ENCODE assay signal across 17 cellular contexts in genomic region chr2:47568164-47568861, GRCh38. TPM values are rescaled to one million over a fixed set of nuclear protein-coding genes. Genes with fewer than 3 reads are reported as not detected.
DNase-seq lines count a peak whose midpoint lies in the region; ATAC-seq, FAIRE-seq and TF ChIP-seq lines count a peak whose summit lies in the region.
"Had no signal": no experiment of that assay in that cellular context is flagged by ENCODE, and none has a peak within 500 bp of the region (broad histone marks: within the 10 kb centered on the region; RNA-seq: fewer than 3 reads in every experiment).

No MANE protein-coding gene starts in this region.

- H3K4ac ChIP-seq in H1 (replicated peaks; ENCODE audit: insufficient read length, low read depth, low read length) = no peak overlapping the region

- H4K8ac ChIP-seq in H1 (ENCODE audit: extremely low read depth, insufficient read depth, low read length) = no peak overlapping the region

- TF ChIP-seq RAD21 in H1 (IDR thresholded peaks at IDR 0.05 in 1 of 2, conservative IDR thresholded peaks at IDR 0.05 in 1 of 2; ENCODE audit: low read depth in 2 of 2, low read length in 2 of 2) = no peak

- H3K9me3 ChIP-seq in H1 (ENCODE audit: insufficient read depth in 2 of 2, low read depth in 1 of 2, low read length in 1 of 2) (no peaks in the 10 kb centered on the region), suprapubic skin (no peaks in the 10 kb centered on the region)
- H3K9me3 ChIP-seq: esophagus squamous epithelium, vagina had no signal

- no peak overlapping the region for H3K18ac ChIP-seq in H1 (ENCODE audit: extremely low read depth, low read length)

- H3K56ac ChIP-seq in H1 (replicated peaks; ENCODE audit: insufficient read length, low read depth, low read length) = no peak overlapping the region

- H4K20me1 ChIP-seq in H1 (replicated peaks in 1 of 2; ENCODE audit: control insufficient read depth in 1 of 2, insufficient read depth in 2 of 2, low read length in 2 of 2) = peaks cover 5 to 19% of the 10 kb centered on the region in 2 experiments

- peaks cover 12% of the 10 kb centered on the region for H3K4me1 Mint-ChIP-seq in activated T-cell treated with anti-CD3 and anti-CD28 coated beads, Interleukin-2, amount 50 U/mL, for 72 hours (ENCODE audit: low read depth)
- peaks cover 11% of the 10 kb centered on the region for H3K4me1 Mint-ChIP-seq in type B pancreatic cell (ENCODE audit: unreplicated experiment)
- H3K4me1 Mint-ChIP-seq in activated CD8-positive, alpha-beta memory T cell treated with anti-CD3 and anti-CD28 coated beads, Interleukin-2, amount 10 ng/mL, durations not matched to agents 7 days and 5 days = peaks cover 13% of the 10 kb centered on the region

- H3K4me3 ChIP-seq in H1 (ENCODE audit: extremely low read depth in 1 of 4, insufficient read depth in 2 of 4, low read depth in 3 of 4, low read length in 4 of 4) = peak overlapping the region; percentile 57 to 64 (median 61); a peak in 4 of 8 replicates
- H3K4me3 ChIP-seq in suprapubic skin = no peak overlapping the region
- H3K4me3 ChIP-seq: esophagus squamous epithelium, vagina had no signal

- no peak for TF ChIP-seq POLR2A in H1 (IDR thresholded peaks at IDR 0.05; ENCODE audit: control extremely low read depth in 1 of 2, low read depth in 2 of 2, low read length in 2 of 2)
- no peak for TF ChIP-seq POLR2A in suprapubic skin (IDR thresholded peaks at IDR 0.05)

- no peak overlapping the region for H2AFZ ChIP-seq in H1 (ENCODE audit: low read length)

- H4K91ac ChIP-seq in H1 (replicated peaks; ENCODE audit: insufficient read length, low read length) = no peak overlapping the region

- TF ChIP-seq EP300 in H1 (IDR thresholded peaks at IDR 0.05; ENCODE audit: borderline replicate concordance in 1 of 2, low read depth in 2 of 2, low read length in 2 of 2) (no peak), suprapubic skin (IDR thresholded peaks at IDR 0.05) (no peak)

- H3K27me3 ChIP-seq in H1 (replicated peaks in 1 of 4; ENCODE audit: control insufficient read depth in 3 of 4, extremely low read depth in 1 of 4, insufficient read depth in 3 of 4, low read length in 3 of 4) (peaks cover 8 to 37% (median 30%) of the 10 kb centered on the region in 4 experiments), suprapubic skin (peaks cover 80% of the 10 kb centered on the region)

- no peak for FAIRE-seq in H1 (lab: Jason Lieb, UNC)
- FAIRE-seq: G401.6 had no signal

- peak overlapping the region; percentile 78 to 93 for H3K4me3 Mint-ChIP-seq in activated T-cell treated with anti-CD3 and anti-CD28 coated beads, Interleukin-2, amount 50 U/mL, for 72 hours
- H3K4me3 Mint-ChIP-seq in type B pancreatic cell = peak overlapping the region; percentile 86
- no peak overlapping the region for H3K4me3 Mint-ChIP-seq in activated CD8-positive, alpha-beta memory T cell treated with anti-CD3 and anti-CD28 coated beads, Interleukin-2, amount 10 ng/mL, durations not matched to agents 7 days and 5 days

- no peaks in the 10 kb centered on the region for H3K9me3 Mint-ChIP-seq in activated T-cell treated with anti-CD3 and anti-CD28 coated beads, Interleukin-2, amount 50 U/mL, for 72 hours
- H3K9me3 Mint-ChIP-seq in type B pancreatic cell = no peaks in the 10 kb centered on the region
- no peaks in the 10 kb centered on the region for H3K9me3 Mint-ChIP-seq in activated CD8-positive, alpha-beta memory T cell treated with anti-CD3 and anti-CD28 coated beads, Interleukin-2, amount 10 ng/mL, durations not matched to agents 7 days and 5 days (ENCODE audit: low read depth)
- H3K9me3 Mint-ChIP-seq: activated naive CD4-positive, alpha-beta T cell treated with anti-CD3 and anti-CD28 coated beads, Interleukin-2, amount 10 ng/mL, durations not matched to agents 7 days and 5 days had no signal

- peaks cover 62% of the 10 kb centered on the region for H3K27me3 Mint-ChIP-seq in activated T-cell treated with anti-CD3 and anti-CD28 coated beads, Interleukin-2, amount 50 U/mL, for 72 hours (ENCODE audit: low read depth)
- H3K27me3 Mint-ChIP-seq in type B pancreatic cell = peaks cover 82% of the 10 kb centered on the region
- peaks cover 70% of the 10 kb centered on the region for H3K27me3 Mint-ChIP-seq in activated CD8-positive, alpha-beta memory T cell treated with anti-CD3 and anti-CD28 coated beads, Interleukin-2, amount 10 ng/mL, durations not matched to agents 7 days and 5 days

- H2BK5ac ChIP-seq in H1 (ENCODE audit: low read depth, low read length) = no peak overlapping the region

- no peak for ATAC-seq in activated T-cell treated with anti-CD3 and anti-CD28 coated beads, Interleukin-2, amount 50 U/mL, for 72 hours (replicated peaks in 1 of 2)
- no peak for ATAC-seq in activated CD8-positive, alpha-beta memory T cell treated with anti-CD3 and anti-CD28 coated beads, Interleukin-2, amount 10 ng/mL, durations not matched to agents 7 days and 5 days

- H2BK15ac ChIP-seq in H1 (ENCODE audit: low read length) = no peak overlapping the region

- H2BK20ac ChIP-seq in H1 (ENCODE audit: low read length) = no peak overlapping the region

- no peak overlapping the region for H3K27ac ChIP-seq in H1 (ENCODE audit: low read depth, low read length)
- H3K27ac ChIP-seq in suprapubic skin = no peak overlapping the region
- H3K27ac ChIP-seq: esophagus squamous epithelium, vagina had no signal

- no peak for DNase-seq in activated T-cell treated with anti-CD3 and anti-CD28 coated beads, Interleukin-2, amount 50 U/mL, for 72 hours
- no peak for DNase-seq in activated T-cell treated with anti-CD3 and anti-CD28 coated beads, Interleukin-2, amount 50 U/mL, for 48 hours
- DNase-seq in NCI-H524 (lab: John Stamatoyannopoulos, UW) (peak; percentile 88 to 96), H1 (ENCODE audit: low read depth in 1 of 2, low spot score in 2 of 2) (no peak), type B pancreatic cell (ENCODE audit: extremely low spot score, unreplicated experiment) (no peak), NCI-H2081 (lab: John Stamatoyannopoulos, UW) (no peak), suprapubic skin (ENCODE audit: low spot score in 2 of 2) (no peak)
- no peak for DNase-seq in activated CD8-positive, alpha-beta memory T cell treated with anti-CD3 and anti-CD28 coated beads, Interleukin-2, amount 10 ng/mL, durations not matched to agents 7 days and 5 days
- DNase-seq: activated naive CD4-positive, alpha-beta T cell treated with anti-CD3 and anti-CD28 coated beads, Interleukin-2, amount 10 ng/mL, durations not matched to agents 7 days and 5 days; central memory CD4-positive, alpha-beta T cell; esophagus squamous epithelium; NCI-H1436 treated with DMSO at 0.1 percent for 48 hours; T-helper 9 cell had no signal

- H3K9ac ChIP-seq in H1 (replicated peaks in 1 of 4; ENCODE audit: extremely low read depth in 1 of 4, low read depth in 3 of 4, low read length in 3 of 4) = no peak overlapping the region

- H3K14ac ChIP-seq in H1 (ENCODE audit: insufficient read length) = no peak overlapping the region

- peak overlapping the region; percentile 82 to 89 for H3K4me2 ChIP-seq in H1 (ENCODE audit: insufficient read depth in 1 of 2, low read depth in 2 of 2, low read length in 2 of 2)

- 75% methylated on average over 1 of the region's 1 CpG; no CpG with 5 or more reads in 1 of the 2 experiments for WGBS in H1 (ENCODE audit: extremely low coverage in 1 of 2, insufficient coverage in 1 of 2, insufficient read length in 1 of 2, insufficient replicate concordance in 2 of 2, low coverage in 1 of 2, low lambda C conversion rate in 2 of 2, missing lambda C conversion rate in 1 of 2), 2 experiments
- 95% methylated on average over 1 of the region's 1 CpG for WGBS in suprapubic skin

- 0 out of 8 replicates have a peak, but pooled peaks cover 0 to under 1% (median 0%) of the 10 kb centered on the region in 4 experiments for H3K36me3 ChIP-seq in H1 (ENCODE audit: control insufficient read depth in 2 of 4, insufficient read depth in 4 of 4, low read length in 3 of 4)
- no peaks in the 10 kb centered on the region for H3K36me3 ChIP-seq in suprapubic skin
- H3K36me3 ChIP-seq: esophagus squamous epithelium, vagina had no signal

- H2AK5ac ChIP-seq in H1 (ENCODE audit: low read depth, low read length) = no peak overlapping the region

- H3K23ac ChIP-seq in H1 (ENCODE audit: insufficient read length) = no peak overlapping the region

- no peak overlapping the region for H4K5ac ChIP-seq in H1 (ENCODE audit: insufficient read length, low read depth, low read length)

- H3K27ac Mint-ChIP-seq in activated T-cell treated with anti-CD3 and anti-CD28 coated beads, Interleukin-2, amount 50 U/mL, for 72 hours = no peak overlapping the region
- H3K27ac Mint-ChIP-seq in type B pancreatic cell = no peak overlapping the region
- H3K27ac Mint-ChIP-seq in activated CD8-positive, alpha-beta memory T cell treated with anti-CD3 and anti-CD28 coated beads, Interleukin-2, amount 10 ng/mL, durations not matched to agents 7 days and 5 days = no peak overlapping the region
- H3K27ac Mint-ChIP-seq: activated naive CD4-positive, alpha-beta T cell treated with anti-CD3 and anti-CD28 coated beads, Interleukin-2, amount 10 ng/mL, durations not matched to agents 7 days and 5 days had no signal

- CTCF ChIA-PET in H1 (lab: Charles Lee; ENCODE audit: partially characterized antibody) = interaction anchor here (0.6 to 4.3 kb wide), 14 partner anchors 9 to 396 kb away, joined by 3 to 15 read pairs (median 4); no protein-coding TSS in a partner anchor
- CTCF ChIA-PET in activated CD8-positive, alpha-beta memory T cell treated with anti-CD3 and anti-CD28 coated beads, Interleukin-2, amount 10 ng/mL, durations not matched to agents 7 days and 5 days (lab: Charles Lee) = interaction anchor here (1.2 kb wide), 1 partner anchor 199 kb away, joined by 5 read pairs; no protein-coding TSS in a partner anchor

- H3K23me2 ChIP-seq in H1 (ENCODE audit: low read depth, low read length) = peaks cover 22% of the 10 kb centered on the region; the same call in 1 of the 2 replicates

- H3K79me2 ChIP-seq in H1 (ENCODE audit: control insufficient read depth in 1 of 2, insufficient read depth in 2 of 2, low read length in 2 of 2) = peaks cover 6 to 17% of the 10 kb centered on the region in 2 experiments; a peak in 2 of 4 replicates

- peak overlapping the region; percentile 2; the same call in 1 of the 2 replicates for H2BK12ac ChIP-seq in H1 (ENCODE audit: low read depth, low read length)

- H3K36me3 Mint-ChIP-seq in activated T-cell treated with anti-CD3 and anti-CD28 coated beads, Interleukin-2, amount 50 U/mL, for 72 hours (ENCODE audit: insufficient read depth in 2 of 2) = peaks cover 0 to 3% of the 10 kb centered on the region in 2 donors
- H3K36me3 Mint-ChIP-seq in type B pancreatic cell = no peaks in the 10 kb centered on the region
- no peaks in the 10 kb centered on the region for H3K36me3 Mint-ChIP-seq in activated CD8-positive, alpha-beta memory T cell treated with anti-CD3 and anti-CD28 coated beads, Interleukin-2, amount 10 ng/mL, durations not matched to agents 7 days and 5 days
- H3K36me3 Mint-ChIP-seq: activated naive CD4-positive, alpha-beta T cell treated with anti-CD3 and anti-CD28 coated beads, Interleukin-2, amount 10 ng/mL, durations not matched to agents 7 days and 5 days had no signal

- no peak overlapping the region for H2BK120ac ChIP-seq in H1 (replicated peaks; ENCODE audit: low read depth, low read length)

- POLR2A ChIA-PET in H1 (lab: Charles Lee; ENCODE audit: partially characterized antibody) = interaction anchor here (0.9 to 1.7 kb wide), 5 partner anchors 12 to 223 kb away, joined by 3 to 5 read pairs (median 3); no protein-coding TSS in a partner anchor

- peaks cover 11% of the 10 kb centered on the region; the same call in 1 of the 2 replicates for H3K79me1 ChIP-seq in H1 (ENCODE audit: low read depth, low read length)

- TF ChIP-seq CTCF in H1 (IDR thresholded peaks at IDR 0.05; ENCODE audit: control extremely low read depth in 1 of 3, insufficient read depth in 1 of 3, low read depth in 1 of 3, low read length in 3 of 3) (no peak), type B pancreatic cell (conservative IDR thresholded peaks at IDR 0.05) (no peak), suprapubic skin (IDR thresholded peaks at IDR 0.05) (no peak)

- H3K4me1 ChIP-seq in H1 (replicated peaks in 1 of 4; ENCODE audit: control insufficient read depth in 3 of 4, insufficient read depth in 4 of 4, low read length in 3 of 4) (peaks cover 2 to 18% (median 7%) of the 10 kb centered on the region in 4 experiments; a peak in 5 of 7 replicates), suprapubic skin (peaks cover 26% of the 10 kb centered on the region)

RNA-seq across cellular contexts. Expression of gene KCNK12, which starts 2.5 kb away (rescaled TPM):
- total RNA-seq in activated T-cell treated with anti-CD3 and anti-CD28 coated beads, Interleukin-2, amount 50 U/mL, for 72 hours = under 1 TPM; 0.38 to 0.51 TPM
- 7.2 and 8.5 TPM in 2 replicates for total RNA-seq in H1 (2021; fragmentation: NEBNext Ultra II Directional; extraction: Animal tissue kit (Norgen Biotek cat#: 25700))
- 8.4 and 10.1 TPM in 2 replicates for polyA plus RNA-seq in H1 (2011; rRNA removed)
- polyA plus RNA-seq in H1 (2011; cell fraction: cytosol; rRNA removed) = 6.4 TPM
- 9.6 TPM for polyA plus RNA-seq in H1 (2011; cell fraction: nucleus; rRNA removed)
- 2.5 to 7.0 TPM (median 5.2 TPM) in 4 replicates for polyA plus RNA-seq in H1 (2012, experiment 1 of 2)
- polyA plus RNA-seq in H1 (2012, experiment 2 of 2) = 2.4 TPM
- 4.2 TPM for polyA plus RNA-seq in H1 (2013, experiment 1 of 2)
- 4.1 TPM for polyA plus RNA-seq in H1 (2013, experiment 2 of 2)
- 3.8 and 4.5 TPM in 2 replicates for polyA minus RNA-seq in H1 (2011; rRNA and poly(A)+ RNA removed)
- 6.3 TPM for polyA minus RNA-seq in H1 (2011; cell fraction: cytosol; rRNA and poly(A)+ RNA removed)
- polyA minus RNA-seq in H1 (2011; cell fraction: nucleus; rRNA and poly(A)+ RNA removed) = 8.6 TPM
- total RNA-seq in type B pancreatic cell (ENCODE audit: low replicate concordance) (0.53 and 1.5 TPM in 2 replicates), suprapubic skin (under 1 TPM in 1 of 4 donors, not detected in 3; 0.11 TPM)
- under 1 TPM; 0.35 to 0.45 TPM for total RNA-seq in activated CD8-positive, alpha-beta memory T cell treated with anti-CD3 and anti-CD28 coated beads, Interleukin-2, amount 10 ng/mL, durations not matched to agents 7 days and 5 days
- total RNA-seq: mesenteric fat pad, pulmonary artery endothelial cell, vagina had no signal

Comparison
In these comparisons a context has a peak if more than half of its experiments do, and no peak if none do; other contexts are left out.
1. DNase-seq: peak in NCI-H524 (2 of 2); none in activated T-cell treated with anti-CD3 and anti-CD28 coated beads, Interleukin-2, amount 50 U/mL, for 72 hours (0 of 2), activated T-cell treated with anti-CD3 and anti-CD28 coated beads, Interleukin-2, amount 50 U/mL, for 48 hours (0 of 2), H1 (0 of 2), type B pancreatic cell (single experiment), activated CD8-positive, alpha-beta memory T cell treated with anti-CD3 and anti-CD28 coated beads, Interleukin-2, amount 10 ng/mL, durations not matched to agents 7 days and 5 days (single experiment), NCI-H2081 (0 of 2) and suprapubic skin (0 of 2).